Comparison of ENCODE assay signal across 1 cellular context in genomic region chr2:138476940-138477339, GRCh38.
TF ChIP-seq lines count a peak whose summit lies in the region.

No MANE protein-coding gene starts in this region.

TF ChIP-seq in GM23338, 12 proteins besides CTCF, POLR2A, EP300 and RAD21 (continued from another document):
- TF ChIP-seq ZNF462 (CRISPR knock-in tag; IDR thresholded peaks at IDR 0.05) = no peak
